8 cellular contexts compared by ENCODE assay signal in the genomic region with DNA sequence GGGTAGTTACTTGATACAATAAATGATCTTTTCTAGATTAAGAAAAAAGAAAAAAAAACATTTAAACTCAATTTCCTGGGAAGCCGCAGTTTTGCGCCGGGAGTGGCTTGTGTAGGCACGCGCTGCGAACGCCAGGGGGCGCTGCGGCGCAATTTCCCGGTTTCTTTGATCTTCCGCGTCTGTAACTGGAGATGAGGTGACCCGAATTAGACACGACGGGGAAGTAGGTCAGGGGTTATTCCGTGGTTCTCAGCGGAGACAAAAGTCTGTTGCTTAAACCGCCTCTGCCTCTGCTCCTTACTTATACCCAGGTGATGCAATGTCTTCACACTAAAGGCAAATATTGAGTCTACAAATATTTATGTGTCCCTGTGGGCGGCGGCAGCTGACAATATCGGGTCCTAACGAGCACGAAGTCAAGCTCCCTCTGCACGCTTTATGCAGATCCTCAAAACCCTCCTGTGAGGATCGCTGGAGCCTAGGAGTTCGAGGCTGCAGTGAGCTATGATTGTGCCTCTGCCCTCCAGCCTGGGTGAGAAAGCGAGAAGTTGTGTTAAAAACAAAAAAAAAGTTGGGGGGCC. TPM values are rescaled to one million over a fixed set of nuclear protein-coding genes. Genes with fewer than 3 reads are reported as not detected.
DNase-seq lines count a peak whose midpoint lies in the region; ATAC-seq and TF ChIP-seq lines count a peak whose summit lies in the region.

No MANE protein-coding gene starts in this region.

- peak; percentile 97 for TF ChIP-seq CTCF in IMR-90 (conservative IDR thresholded peaks at IDR 0.05; ENCODE audit: low read depth, low read length)
- TF ChIP-seq CTCF in epithelial cell of esophagus (IDR thresholded peaks at IDR 0.05; ENCODE audit: insufficient read depth, low read depth, low read length, missing control alignments) = peak; percentile 95

- ATAC-seq in IMR-90 (ENCODE audit: low read depth) (peak; percentile 90), GM19351 (IDR thresholded peaks at IDR 0.05; ENCODE audit: unreplicated experiment) (no peak)

- H3K4me1 ChIP-seq in IMR-90 (ENCODE audit: control insufficient read depth, insufficient read depth, low read length) (no peaks in the 10 kb centered on the region), mucosa of rectum (ENCODE audit: control insufficient read depth in 2 of 2, insufficient read depth in 2 of 2, low read length in 2 of 2) (peaks cover 0 to 6% of the 10 kb centered on the region in 2 donors)

- no peak overlapping the region for H2AK9ac ChIP-seq in IMR-90 (replicated peaks; ENCODE audit: low read depth, low read length, poor library complexity)

- no peak overlapping the region for H2BK5ac ChIP-seq in IMR-90 (ENCODE audit: low read depth, low read length, poor library complexity, severe bottlenecking)

- H4K5ac ChIP-seq in IMR-90 (ENCODE audit: low read depth, low read length) = peak overlapping the region; percentile 59; the same call in 1 of the 2 replicates

- H4K20me1 ChIP-seq in IMR-90 (ENCODE audit: insufficient read depth, low read length) = no peaks in the 10 kb centered on the region

- in situ Hi-C loops in IMR-90 (cut with MboI; ENCODE audit: low sequenced_read_pairs) = no loop called here

- no peak overlapping the region for H4K91ac ChIP-seq in IMR-90 (ENCODE audit: insufficient read depth, low read depth, low read length)

- H4K8ac ChIP-seq in IMR-90 (ENCODE audit: low read depth in 2 of 2, low read length in 2 of 2) = peak overlapping the region in 1 of 2 experiments; percentile 31; a peak in 1 of 4 replicates

- POLR2A ChIA-PET in IMR-90 (lab: Charles Lee; ENCODE audit: unreplicated experiment) = no interaction called here

- H3K36me3 ChIP-seq in IMR-90 (ENCODE audit: control insufficient read depth, insufficient read depth, low read length) (no peaks in the 10 kb centered on the region), mucosa of rectum (ENCODE audit: control insufficient read depth in 2 of 2, insufficient read depth in 2 of 2, low read length in 2 of 2) (no peaks in the 10 kb centered on the region)

- H3K23ac ChIP-seq in IMR-90 (ENCODE audit: low read depth, low read length) = no peak overlapping the region

- no peak overlapping the region for H2BK15ac ChIP-seq in IMR-90 (ENCODE audit: low read depth, low read length)

- no peak overlapping the region for H2AK5ac ChIP-seq in IMR-90 (ENCODE audit: low read depth, low read length)

- no peak for TF ChIP-seq POLR2A in IMR-90 (IDR thresholded peaks at IDR 0.05; ENCODE audit: low read depth, low read length)

- H3K18ac ChIP-seq in IMR-90 (ENCODE audit: low read depth, low read length) = no peak overlapping the region

- H2BK20ac ChIP-seq in IMR-90 (ENCODE audit: low read depth, low read length) = no peak overlapping the region

- H2BK120ac ChIP-seq in IMR-90 (ENCODE audit: low read depth, low read length) = no peak overlapping the region

- intact Hi-C loops in IMR-90 (cut with micrococcal nuclease) = loop anchor here (1.0 kb wide), 2 partner anchors 28 to 147 kb away; a partner anchor contains a TSS

- no peak overlapping the region for H3K27ac ChIP-seq in IMR-90 (ENCODE audit: insufficient read depth, low read length)
- peak overlapping the region in 1 of 2 donors; percentile 48 for H3K27ac ChIP-seq in mucosa of rectum (ENCODE audit: low read depth in 2 of 2, low read length in 2 of 2)

- no TSS peak for BruUV-seq in IMR-90 (replicated peaks; lab: Mats Ljungman, UMichigan)

- H3K56ac ChIP-seq in IMR-90 (ENCODE audit: extremely low read depth, insufficient read depth, low read length) = no peak overlapping the region

- 0 out of 2 replicates have a peak overlapping the region, but pooled peaks have one; percentile 54 for H3K14ac ChIP-seq in IMR-90 (replicated peaks; ENCODE audit: low read depth, low read length)

- H3K4me2 ChIP-seq in IMR-90 (ENCODE audit: low read depth, low read length) = peak overlapping the region; percentile 70

- peak overlapping the region; percentile 83 for H2AFZ ChIP-seq in IMR-90 (replicated peaks; ENCODE audit: low read length, poor library complexity)

- TF ChIP-seq RAD21 in IMR-90 (IDR thresholded peaks at IDR 0.05; ENCODE audit: low read length) = peak; percentile 62

- no peaks in the 10 kb centered on the region for H3K79me1 ChIP-seq in IMR-90 (ENCODE audit: low read depth in 1 of 2, low read length in 2 of 2)

- CTCF ChIA-PET in IMR-90 (lab: Yijun Ruan, JAX) = interaction anchor here (0.7 to 1.4 kb wide), 3 partner anchors 14 to 148 kb away, joined by 3 to 9 read pairs (median 3); a partner anchor contains a TSS

- H3K27me3 ChIP-seq in IMR-90 (ENCODE audit: control insufficient read depth, insufficient read depth, low read length) = peaks cover 6% of the 10 kb centered on the region; the same call in 1 of the 2 replicates
- no peaks in the 10 kb centered on the region for H3K27me3 ChIP-seq in mucosa of rectum (ENCODE audit: control insufficient read depth in 2 of 2, insufficient read depth in 2 of 2, low read length in 2 of 2)

- 28% methylated on average over 6 of the region's 28 CpGs; no CpG with 5 or more reads in 1 of the 2 experiments for WGBS in IMR-90 (ENCODE audit: extremely low coverage in 2 of 2, insufficient read length in 1 of 2), 2 experiments

- dilution Hi-C loops in IMR-90 (cut with HindIII; ENCODE audit: low sequenced_read_pairs, unreplicated experiment) = no loop called here

- no peak overlapping the region for H3K4ac ChIP-seq in IMR-90 (ENCODE audit: low read depth, low read length)

- DNase-seq in D341Med (ENCODE audit: low spot score) (peak; percentile 86), IMR-90 (peak; percentile 60), OCI-M1 (lab: John Stamatoyannopoulos, UW) (peak; percentile 89), activated T-cell treated with anti-CD3 and anti-CD28 coated beads for 4 hours (peak; percentile 88), epithelial cell of esophagus (ENCODE audit: low read depth) (peak; percentile 88)
- DNase-seq in stimulated activated CD8-positive, alpha-beta memory T cell treated with anti-CD3 and anti-CD28 coated beads, Interleukin-4, amount 100 ng/mL, for 4 hours (ENCODE audit: low read depth in 2 of 2, low spot score in 1 of 2) = peak; percentile 71 to 77

- H3K4me3 ChIP-seq in IMR-90 (ENCODE audit: insufficient read depth, low read depth, low read length) (peak overlapping the region; percentile 8; the same call in 1 of the 2 replicates), epithelial cell of esophagus (ENCODE audit: low read length) (no peak overlapping the region), mucosa of rectum (ENCODE audit: low read length in 2 of 2) (peak overlapping the region in 1 of 2 donors; percentile 68)

- H3K9me1 ChIP-seq in IMR-90 (ENCODE audit: insufficient read depth, low read length) = no peaks in the 10 kb centered on the region

- no peak overlapping the region for H3K9ac ChIP-seq in IMR-90 (ENCODE audit: low read depth, low read length)
- H3K9ac ChIP-seq in mucosa of rectum (ENCODE audit: low read depth in 1 of 2, low read length in 2 of 2) = peak overlapping the region; percentile 2 to 56

- no peaks in the 10 kb centered on the region for H3K9me3 ChIP-seq in IMR-90 (ENCODE audit: control insufficient read depth, insufficient read depth, low read length)
- no peaks in the 10 kb centered on the region for H3K9me3 ChIP-seq in mucosa of rectum (ENCODE audit: control insufficient read depth in 2 of 2, low read length in 2 of 2)

TF ChIP-seq in IMR-90, 13 proteins besides CTCF, POLR2A, EP300 and RAD21:
- TF ChIP-seq MAZ (IDR thresholded peaks at IDR 0.05; ENCODE audit: borderline replicate concordance, low read depth, low read length) (0 out of 2 replicates have a peak, but pooled peaks have one; percentile 21), CEBPB (IDR thresholded peaks at IDR 0.05; ENCODE audit: low read depth, low read length) (peak; percentile 79), SMC3 (IDR thresholded peaks at IDR 0.05; ENCODE audit: low read depth, low read length) (peak; percentile 71), MXI1 (IDR thresholded peaks at IDR 0.05; ENCODE audit: borderline replicate concordance, low read depth, low read length) (no peak)

RNA-seq across cellular contexts. Expression of a gene that starts 15.2 kb away (rescaled TPM):
- total RNA-seq in IMR-90 (2012; rRNA removed) = 3.9 and 8.6 TPM in 2 replicates
- polyA plus RNA-seq in IMR-90 (2012; rRNA removed) = 12.5 and 12.6 TPM in 2 replicates
- 13.3 TPM in 2 replicates for polyA plus RNA-seq in IMR-90 (2012; cell fraction: cytosol; rRNA removed)
- 63.8 and 80.0 TPM in 2 replicates for polyA plus RNA-seq in IMR-90 (2012; cell fraction: nucleus; rRNA removed; ENCODE audit: low replicate concordance)

RNA-seq across cellular contexts. Expression of a gene that starts 16.7 kb away (rescaled TPM):
- total RNA-seq in IMR-90 (2012; rRNA removed) = not detected in 2 replicates
- polyA plus RNA-seq in IMR-90 (2012; rRNA removed) = not detected in 2 replicates
- polyA plus RNA-seq in IMR-90 (2012; cell fraction: cytosol; rRNA removed) = not detected in 2 replicates
- polyA plus RNA-seq in IMR-90 (2012; cell fraction: nucleus; rRNA removed; ENCODE audit: low replicate concordance) = not detected in 2 replicates

RNA-seq across cellular contexts. Expression of a gene that starts 18.6 kb away (rescaled TPM):
- total RNA-seq in IMR-90 (2012; rRNA removed) = not detected in 2 replicates
- polyA plus RNA-seq in IMR-90 (2012; rRNA removed) = not detected in 2 replicates
- not detected in 2 replicates for polyA plus RNA-seq in IMR-90 (2012; cell fraction: cytosol; rRNA removed)
- polyA plus RNA-seq in IMR-90 (2012; cell fraction: nucleus; rRNA removed; ENCODE audit: low replicate concordance) = 0.23 TPM in 1 of 2 replicates, not detected in the other

RNA-seq across cellular contexts. Expression of a gene that starts 22.6 kb away (rescaled TPM):
- 1.4 and 5.3 TPM in 2 replicates for total RNA-seq in IMR-90 (2012; rRNA removed)
- 31.4 and 40.0 TPM in 2 replicates for polyA plus RNA-seq in IMR-90 (2012; rRNA removed)
- 7.1 and 15.8 TPM in 2 replicates for polyA plus RNA-seq in IMR-90 (2012; cell fraction: cytosol; rRNA removed)
- 10.0 and 34.3 TPM in 2 replicates for polyA plus RNA-seq in IMR-90 (2012; cell fraction: nucleus; rRNA removed; ENCODE audit: low replicate concordance)

RNA-seq across cellular contexts. Expression of a gene that starts 22.8 kb away (rescaled TPM):
- 28.1 and 29.9 TPM in 2 replicates for total RNA-seq in IMR-90 (2012; rRNA removed)
- polyA plus RNA-seq in IMR-90 (2012; rRNA removed) = 34.4 and 39.4 TPM in 2 replicates
- 29.4 and 40.6 TPM in 2 replicates for polyA plus RNA-seq in IMR-90 (2012; cell fraction: cytosol; rRNA removed)
- 108 and 218 TPM in 2 replicates for polyA plus RNA-seq in IMR-90 (2012; cell fraction: nucleus; rRNA removed; ENCODE audit: low replicate concordance)
